Comparison of ENCODE assay signal across 16 cellular contexts in genomic region chr7:29346574-29346973, GRCh38.
"Had no signal": no experiment of that assay in that cellular context is flagged by ENCODE, and none has a peak within 500 bp of the region (broad histone marks: within the 10 kb centered on the region; RNA-seq: fewer than 3 reads in every experiment).

No MANE protein-coding gene starts in this region.

- H3K4me1 ChIP-seq: gastrocnemius medialis, uterus had no signal

- H3K4me3 Mint-ChIP-seq: naive thymus-derived CD8-positive, alpha-beta T cell had no signal

- H3K36me3 Mint-ChIP-seq: naive thymus-derived CD8-positive, alpha-beta T cell had no signal

- H3K4me1 Mint-ChIP-seq: naive thymus-derived CD8-positive, alpha-beta T cell had no signal

- ATAC-seq: gastrocnemius medialis; heart right ventricle; mucosa of descending colon; naive thymus-derived CD8-positive, alpha-beta T cell; right cardiac atrium had no signal

- DNase-seq: effector memory CD4-positive, alpha-beta T cell; gastrocnemius medialis; heart right ventricle; hypothalamus; kidney; mammary epithelial cell; mucosa of descending colon; naive thymus-derived CD8-positive, alpha-beta T cell; ovary; right cardiac atrium; small intestine; stimulated activated CD4-positive, alpha-beta T cell treated with anti-CD3 and anti-CD28 coated beads, Interleukin-12 subunit alpha, Interleukin-12 subunit beta, amount 100 ng/mL, for 4 hours; stimulated activated CD4-positive, alpha-beta T cell treated with anti-CD3 and anti-CD28 coated beads, Interleukin-2, amount 100 ng/mL, for 48 hours; stimulated activated naive CD4-positive, alpha-beta T cell treated with Interleukin-2 at 50 U/mL for 16 hours; upper lobe of left lung; uterus had no signal

- H3K9me3 ChIP-seq: gastrocnemius medialis, heart right ventricle, mucosa of descending colon, ovary, upper lobe of left lung, uterus had no signal

- H3K4me3 ChIP-seq: gastrocnemius medialis, heart right ventricle, mucosa of descending colon, ovary, upper lobe of left lung, uterus had no signal

- H3K27me3 ChIP-seq: gastrocnemius medialis, heart right ventricle, ovary, upper lobe of left lung, uterus had no signal

- H3K9me3 Mint-ChIP-seq: naive thymus-derived CD8-positive, alpha-beta T cell had no signal

- H3K27ac ChIP-seq: gastrocnemius medialis, heart right ventricle, ovary, upper lobe of left lung, uterus had no signal

- H3K36me3 ChIP-seq: gastrocnemius medialis, heart right ventricle, ovary, upper lobe of left lung, uterus had no signal
